In the genomic region with DNA sequence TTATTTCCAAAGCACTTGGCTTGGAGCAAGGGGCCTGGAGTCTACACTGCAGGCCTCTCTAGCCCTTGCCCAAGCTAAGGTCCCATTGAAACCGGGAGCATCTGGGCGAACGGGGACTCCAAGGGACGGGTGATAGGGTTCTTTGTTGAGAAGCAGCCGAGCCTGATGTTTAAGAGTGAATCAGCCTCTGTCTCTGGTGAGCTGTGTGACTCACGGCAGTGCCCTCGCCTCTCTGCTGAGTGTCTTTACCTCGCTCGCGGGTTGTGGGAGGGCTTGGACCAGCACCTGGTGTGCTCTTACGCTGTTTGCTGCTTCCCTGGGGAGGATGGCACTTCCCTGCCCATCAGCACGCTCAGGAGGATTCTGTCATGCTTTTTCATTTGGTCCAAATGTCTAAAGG, we compare ENCODE assay signal across 8 cellular contexts. TPM values are rescaled to one million over a fixed set of nuclear protein-coding genes. Genes with fewer than 3 reads are reported as not detected.
A peak's percentile ranks its signal among the peaks of the same experiment; 100 is the strongest.
DNase-seq lines count a peak whose midpoint lies in the region; ATAC-seq and TF ChIP-seq lines count a peak whose summit lies in the region.

No MANE protein-coding gene starts in this region.

- peaks cover 96% of the 10 kb centered on the region for H3K79me2 ChIP-seq in SK-N-SH (ENCODE audit: insufficient read depth)

- peak overlapping the region; percentile 100 for H3K4me2 ChIP-seq in SK-N-SH

- CTCF ChIA-PET in SK-N-SH (lab: Yijun Ruan, JAX): interaction anchor here (0.8 to 2.4 kb wide), 5 partner anchors 9 to 25 kb away, joined by 3 to 12 read pairs (median 5); no protein-coding TSS in a partner anchor

- no peaks in the 10 kb centered on the region for H3K9me3 ChIP-seq in SK-N-SH

- DNase-seq in DMS 273 (lab: John Stamatoyannopoulos, UW; ENCODE audit: unreplicated experiment) (peak; percentile 47), DMS 273 treated with DMSO at 0.1 percent for 48 hours (lab: John Stamatoyannopoulos, UW) (no peak), SK-N-SH (peak; percentile 28), osteocyte (ENCODE audit: extremely low spot score, unreplicated experiment) (no peak)
- DNase-seq in effector memory CD8-positive, alpha-beta T cell: no peak

- H3K4me1 ChIP-seq in SK-N-SH (ENCODE audit: control insufficient read depth in 1 of 2, insufficient read depth in 2 of 2, low read depth in 1 of 2, low read length in 1 of 2): peaks cover 19 to 21% of the 10 kb centered on the region in 2 experiments; a peak in 3 of 4 replicates

- no peak for TF ChIP-seq EP300 in SK-N-SH (IDR thresholded peaks at IDR 0.05; ENCODE audit: borderline replicate concordance in 1 of 2, low read depth in 1 of 2, low read length in 1 of 2)

- H3K4me3 Mint-ChIP-seq in effector memory CD8-positive, alpha-beta T cell: peak overlapping the region; percentile 87 to 90
- H3K4me3 Mint-ChIP-seq in osteocyte (ENCODE audit: unreplicated experiment): peak overlapping the region; percentile 81

- peaks cover 27% of the 10 kb centered on the region for H3K36me3 Mint-ChIP-seq in effector memory CD8-positive, alpha-beta T cell (ENCODE audit: insufficient read depth)
- peaks cover 34% of the 10 kb centered on the region for H3K36me3 Mint-ChIP-seq in osteocyte (ENCODE audit: unreplicated experiment)

- no peaks in the 10 kb centered on the region for H3K27me3 ChIP-seq in SK-N-SH (ENCODE audit: insufficient read depth)

- H3K9ac ChIP-seq in SK-N-SH: peak overlapping the region; percentile 98

- H3K36me3 ChIP-seq in SK-N-SH (replicated peaks in 1 of 2; ENCODE audit: control insufficient read depth in 1 of 2, insufficient read depth in 2 of 2, low read length in 1 of 2): peaks cover 53 to 61% of the 10 kb centered on the region in 2 experiments

- TF ChIP-seq CTCF in SK-N-SH (IDR thresholded peaks at IDR 0.05) (no peak), osteocyte (IDR thresholded peaks at IDR 0.05) (no peak)

- H2AFZ ChIP-seq in SK-N-SH (ENCODE audit: low read depth): no peak overlapping the region

- peaks cover 36 to 42% of the 10 kb centered on the region in 2 donors for H3K4me1 Mint-ChIP-seq in effector memory CD8-positive, alpha-beta T cell (ENCODE audit: low read depth in 2 of 2)
- peaks cover 33% of the 10 kb centered on the region for H3K4me1 Mint-ChIP-seq in osteocyte (ENCODE audit: unreplicated experiment)

- POLR2A ChIA-PET in SK-N-SH (lab: Yijun Ruan, JAX): interaction anchor here (1.1 to 2.8 kb wide), 2 partner anchors 18 to 20 kb away, joined by 4 to 33 read pairs; partner anchors contain the start of gene MRPL12

- H3K27ac ChIP-seq in SK-N-SH (ENCODE audit: low read depth in 2 of 2, low read length in 1 of 2): peak overlapping the region in 1 of 2 experiments; percentile 91; a peak in 2 of 4 replicates

- peak overlapping the region; percentile 87 to 91 for H3K27ac Mint-ChIP-seq in effector memory CD8-positive, alpha-beta T cell
- peak overlapping the region; percentile 89 for H3K27ac Mint-ChIP-seq in osteocyte (ENCODE audit: unreplicated experiment)

- H3K9me3 Mint-ChIP-seq in effector memory CD8-positive, alpha-beta T cell: no peaks in the 10 kb centered on the region
- no peaks in the 10 kb centered on the region for H3K9me3 Mint-ChIP-seq in osteocyte (ENCODE audit: unreplicated experiment)

- H3K27me3 Mint-ChIP-seq in effector memory CD8-positive, alpha-beta T cell: no peaks in the 10 kb centered on the region
- H3K27me3 Mint-ChIP-seq in osteocyte (ENCODE audit: unreplicated experiment): no peaks in the 10 kb centered on the region

- H3K4me3 ChIP-seq in SK-N-SH (ENCODE audit: low read depth in 2 of 2, low read length in 1 of 2): peak overlapping the region; percentile 94 to 99

- peaks cover 57% of the 10 kb centered on the region for H4K20me1 ChIP-seq in SK-N-SH (ENCODE audit: insufficient read depth)

- no peaks in the 10 kb centered on the region for H3K9me2 ChIP-seq in SK-N-SH

- H3F3A ChIP-seq in SK-N-SH (replicated peaks; ENCODE audit: insufficient read depth): peaks cover 18% of the 10 kb centered on the region

- ATAC-seq in effector memory CD8-positive, alpha-beta T cell (replicated peaks): no peak
- no peak for ATAC-seq in GM21528 (IDR thresholded peaks at IDR 0.05; ENCODE audit: low FRiP score, unreplicated experiment)
- no peak for ATAC-seq in HG02571 (IDR thresholded peaks at IDR 0.05; ENCODE audit: unreplicated experiment)
- ATAC-seq in HG03565 (IDR thresholded peaks at IDR 0.05; ENCODE audit: unreplicated experiment): no peak

- 11% methylated on average over 10 of the region's 12 CpGs for WGBS in SK-N-SH (ENCODE audit: low lambda C conversion rate)

- no peak for TF ChIP-seq RAD21 in SK-N-SH (IDR thresholded peaks at IDR 0.05; ENCODE audit: low read length)

TF ChIP-seq in SK-N-SH, 30 proteins besides CTCF, POLR2A, EP300 and RAD21:
- TF ChIP-seq TAF1 (IDR thresholded peaks at IDR 0.05; ENCODE audit: borderline replicate concordance, low read depth, low read length): peak; percentile 17; the same call in 1 of the 2 replicates
- TF ChIP-seq FOXJ3 (CRISPR knock-in tag; IDR thresholded peaks at IDR 0.05): no peak
TF ChIP-seq in SK-N-SH: peak in this region for 1.

RNA-seq across cellular contexts. Expression of gene HGS, which starts 1.3 kb away (rescaled TPM):
- polyA plus RNA-seq in SK-N-SH (2012; rRNA removed): 184 and 192 TPM in 2 replicates
- polyA plus RNA-seq in SK-N-SH (2012; cell fraction: cytosol; rRNA removed): 53.4 and 74.7 TPM in 2 replicates
- 726 and 951 TPM in 2 replicates for polyA plus RNA-seq in SK-N-SH (2012; cell fraction: nucleus; rRNA removed)
- 111 and 117 TPM in 2 replicates for total RNA-seq in osteocyte

RNA-seq across cellular contexts. Expression of gene ARL16, which starts 1.5 kb away (rescaled TPM):
- polyA plus RNA-seq in SK-N-SH (2012; rRNA removed): 148 and 166 TPM in 2 replicates
- polyA plus RNA-seq in SK-N-SH (2012; cell fraction: cytosol; rRNA removed): 127 and 132 TPM in 2 replicates
- polyA plus RNA-seq in SK-N-SH (2012; cell fraction: nucleus; rRNA removed): 281 and 480 TPM in 2 replicates
- 41.7 and 46.3 TPM in 2 replicates for total RNA-seq in osteocyte

RNA-seq across cellular contexts. Expression of gene MRPL12, which starts 18.1 kb away (rescaled TPM):
- 255 and 322 TPM in 2 replicates for polyA plus RNA-seq in SK-N-SH (2012; rRNA removed)
- polyA plus RNA-seq in SK-N-SH (2012; cell fraction: cytosol; rRNA removed): 191 and 244 TPM in 2 replicates
- 113 and 204 TPM in 2 replicates for polyA plus RNA-seq in SK-N-SH (2012; cell fraction: nucleus; rRNA removed)
- 47.9 and 51.1 TPM in 2 replicates for total RNA-seq in osteocyte

RNA-seq across cellular contexts. Expression of gene CCDC137, which starts 18.6 kb away (rescaled TPM):
- 55.1 and 62.4 TPM in 2 replicates for polyA plus RNA-seq in SK-N-SH (2012; rRNA removed)
- polyA plus RNA-seq in SK-N-SH (2012; cell fraction: cytosol; rRNA removed): 50.3 and 52.9 TPM in 2 replicates
- polyA plus RNA-seq in SK-N-SH (2012; cell fraction: nucleus; rRNA removed): 72.5 and 89.0 TPM in 2 replicates
- 13.6 and 14.9 TPM in 2 replicates for total RNA-seq in osteocyte

RNA-seq across cellular contexts. Expression of gene OXLD1, which starts 18.7 kb away (rescaled TPM):
- 103 and 124 TPM in 2 replicates for polyA plus RNA-seq in SK-N-SH (2012; rRNA removed)
- polyA plus RNA-seq in SK-N-SH (2012; cell fraction: cytosol; rRNA removed): 46.3 and 68.1 TPM in 2 replicates
- polyA plus RNA-seq in SK-N-SH (2012; cell fraction: nucleus; rRNA removed): 278 and 326 TPM in 2 replicates
- 31.2 and 32.1 TPM in 2 replicates for total RNA-seq in osteocyte

Comparison
In these comparisons a context has a peak if more than half of its experiments do, and no peak if none do; other contexts are left out.
1. DNase-seq: peak in DMS 273 (single experiment) and SK-N-SH (single experiment); none in DMS 273 treated with DMSO at 0.1 percent for 48 hours (single experiment), effector memory CD8-positive, alpha-beta T cell (0 of 3) and osteocyte (single experiment).